1 cellular context compared by ENCODE assay signal in the genomic region with DNA sequence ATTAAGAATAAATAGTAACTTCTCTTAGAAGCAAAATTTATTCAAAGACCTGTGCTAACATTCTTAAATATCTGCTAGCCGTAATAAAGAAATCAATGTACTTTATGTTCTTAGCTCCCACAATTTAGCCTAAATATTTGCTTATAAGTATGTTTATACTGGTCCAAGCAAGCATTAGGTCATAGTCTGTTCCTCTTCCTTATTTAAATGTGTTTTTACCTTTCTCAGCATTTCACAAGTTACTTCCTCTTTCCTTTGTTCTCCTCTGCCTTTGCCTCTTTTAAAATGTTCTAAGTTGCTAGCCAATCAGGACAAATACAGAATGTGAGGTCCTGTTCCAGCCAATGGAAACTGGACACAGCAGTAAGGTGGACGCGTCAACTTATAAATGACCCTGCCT.
TF ChIP-seq lines count a peak whose summit lies in the region.

No MANE protein-coding gene starts in this region.

TF ChIP-seq in GM12878, 131 proteins besides CTCF, POLR2A, EP300 and RAD21 (continued from another document):
- 0 out of 2 replicates have a peak, but pooled peaks have one; percentile 19 for TF ChIP-seq SPI1 (IDR thresholded peaks at IDR 0.05; ENCODE audit: borderline replicate concordance, insufficient read depth, low read depth, low read length)
- 0 out of 2 replicates have a peak, but pooled peaks have one; percentile 32 for TF ChIP-seq ATF2 (IDR thresholded peaks at IDR 0.05; ENCODE audit: low read length)
